In the genomic region with DNA sequence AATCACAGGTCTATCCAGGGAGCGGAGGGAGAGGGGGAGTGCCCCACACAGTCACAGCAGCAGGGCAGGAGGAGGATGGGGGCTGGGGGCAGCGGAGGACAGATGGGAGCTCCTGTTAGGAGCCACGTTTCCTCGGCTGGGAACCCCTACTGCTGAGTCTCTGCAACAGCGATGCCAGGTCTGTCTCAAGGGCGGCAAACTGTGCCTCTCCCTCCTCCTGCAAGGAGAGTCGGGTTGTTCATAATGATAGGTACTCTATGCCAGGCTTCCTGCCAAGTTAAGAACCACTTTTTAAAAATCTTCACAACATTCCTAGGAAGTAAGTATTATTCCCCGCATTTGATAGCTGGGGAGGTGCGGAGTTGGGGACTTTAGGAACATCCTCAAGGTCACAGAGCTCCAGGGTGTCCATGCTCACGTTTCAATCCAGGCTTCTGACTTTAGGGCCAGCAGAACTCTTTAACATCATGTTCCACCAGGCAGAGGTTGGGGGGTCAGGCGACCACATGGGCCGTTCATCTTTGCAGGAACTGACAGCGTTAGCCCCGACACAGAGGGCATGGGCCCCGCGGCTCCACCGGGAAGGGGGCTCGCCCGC, we compare ENCODE assay signal across 1 cellular context.
TF ChIP-seq lines count a peak whose summit lies in the region.

No MANE protein-coding gene starts in this region.

TF ChIP-seq in WTC11, 78 proteins besides CTCF, POLR2A, EP300 and RAD21 (continued from another document):
- TF ChIP-seq PREB (CRISPR knock-in tag; IDR thresholded peaks at IDR 0.05; ENCODE audit: borderline replicate concordance) = no peak
- TF ChIP-seq PRRX2 (CRISPR knock-in tag; IDR thresholded peaks at IDR 0.05) = no peak
- TF ChIP-seq HMGA2 (CRISPR knock-in tag; IDR thresholded peaks at IDR 0.05) = no peak
